1 cellular context compared by ENCODE assay signal in the genomic region with DNA sequence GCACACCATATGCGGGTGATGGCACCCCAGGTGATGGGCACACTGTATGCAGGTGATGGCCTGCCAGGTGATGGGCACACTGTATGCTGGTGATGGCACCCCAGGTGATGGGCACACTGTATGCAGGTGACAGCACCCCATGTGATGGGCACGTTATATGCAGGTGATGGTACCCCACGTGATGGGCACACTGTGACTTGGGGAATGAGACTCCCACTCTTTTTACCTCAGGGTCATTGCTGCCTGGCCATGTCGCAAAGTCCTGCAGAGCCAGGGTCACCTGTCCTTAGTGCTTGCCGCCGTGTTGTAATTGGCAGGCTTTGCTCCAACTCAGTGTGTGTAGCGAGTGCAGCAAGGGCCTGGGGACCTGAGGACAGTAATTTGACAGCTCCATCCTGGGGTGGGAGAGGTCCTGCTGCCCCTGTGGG.
TF ChIP-seq lines count a peak whose summit lies in the region.

No MANE protein-coding gene starts in this region.

TF ChIP-seq in liver, 16 proteins besides CTCF, POLR2A, EP300 and RAD21:
- TF ChIP-seq RXRA (IDR thresholded peaks at IDR 0.05) (peak; percentile 94 to 98), HNF4A (conservative IDR thresholded peaks at IDR 0.05) (peak; percentile 90 to 93), EGR1 (IDR thresholded peaks at IDR 0.05; ENCODE audit: low read depth in 2 of 2) (peak; percentile 96 to 98), GABPA (IDR thresholded peaks at IDR 0.05 in 1 of 2, conservative IDR thresholded peaks at IDR 0.05 in 1 of 2) (no peak), NR2F2 (IDR thresholded peaks at IDR 0.05) (peak; percentile 9), FOXA2 (IDR thresholded peaks at IDR 0.05) (peak; percentile 48), YY1 (IDR thresholded peaks at IDR 0.05) (no peak), FOXA1 (IDR thresholded peaks at IDR 0.05) (peak; percentile 43), JUND (IDR thresholded peaks at IDR 0.05) (peak in 1 of 2 donors; percentile 70), TAF1 (conservative IDR thresholded peaks at IDR 0.05) (no peak), SP1 (IDR thresholded peaks at IDR 0.05) (peak; percentile 89), HNF4G (IDR thresholded peaks at IDR 0.05) (peak; percentile 75)
- TF ChIP-seq, protein P1, sequence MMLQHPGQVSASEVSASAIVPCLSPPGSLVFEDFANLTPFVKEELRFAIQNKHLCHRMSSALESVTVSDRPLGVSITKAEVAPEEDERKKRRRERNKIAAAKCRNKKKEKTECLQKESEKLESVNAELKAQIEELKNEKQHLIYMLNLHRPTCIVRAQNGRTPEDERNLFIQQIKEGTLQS (IDR thresholded peaks at IDR 0.05): no peak
- TF ChIP-seq, protein P2, sequence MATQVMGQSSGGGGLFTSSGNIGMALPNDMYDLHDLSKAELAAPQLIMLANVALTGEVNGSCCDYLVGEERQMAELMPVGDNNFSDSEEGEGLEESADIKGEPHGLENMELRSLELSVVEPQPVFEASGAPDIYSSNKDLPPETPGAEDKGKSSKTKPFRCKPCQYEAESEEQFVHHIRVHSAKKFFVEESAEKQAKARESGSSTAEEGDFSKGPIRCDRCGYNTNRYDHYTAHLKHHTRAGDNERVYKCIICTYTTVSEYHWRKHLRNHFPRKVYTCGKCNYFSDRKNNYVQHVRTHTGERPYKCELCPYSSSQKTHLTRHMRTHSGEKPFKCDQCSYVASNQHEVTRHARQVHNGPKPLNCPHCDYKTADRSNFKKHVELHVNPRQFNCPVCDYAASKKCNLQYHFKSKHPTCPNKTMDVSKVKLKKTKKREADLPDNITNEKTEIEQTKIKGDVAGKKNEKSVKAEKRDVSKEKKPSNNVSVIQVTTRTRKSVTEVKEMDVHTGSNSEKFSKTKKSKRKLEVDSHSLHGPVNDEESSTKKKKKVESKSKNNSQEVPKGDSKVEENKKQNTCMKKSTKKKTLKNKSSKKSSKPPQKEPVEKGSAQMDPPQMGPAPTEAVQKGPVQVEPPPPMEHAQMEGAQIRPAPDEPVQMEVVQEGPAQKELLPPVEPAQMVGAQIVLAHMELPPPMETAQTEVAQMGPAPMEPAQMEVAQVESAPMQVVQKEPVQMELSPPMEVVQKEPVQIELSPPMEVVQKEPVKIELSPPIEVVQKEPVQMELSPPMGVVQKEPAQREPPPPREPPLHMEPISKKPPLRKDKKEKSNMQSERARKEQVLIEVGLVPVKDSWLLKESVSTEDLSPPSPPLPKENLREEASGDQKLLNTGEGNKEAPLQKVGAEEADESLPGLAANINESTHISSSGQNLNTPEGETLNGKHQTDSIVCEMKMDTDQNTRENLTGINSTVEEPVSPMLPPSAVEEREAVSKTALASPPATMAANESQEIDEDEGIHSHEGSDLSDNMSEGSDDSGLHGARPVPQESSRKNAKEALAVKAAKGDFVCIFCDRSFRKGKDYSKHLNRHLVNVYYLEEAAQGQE (IDR thresholded peaks at IDR 0.05): peak; percentile 40
- TF ChIP-seq, protein P3, sequence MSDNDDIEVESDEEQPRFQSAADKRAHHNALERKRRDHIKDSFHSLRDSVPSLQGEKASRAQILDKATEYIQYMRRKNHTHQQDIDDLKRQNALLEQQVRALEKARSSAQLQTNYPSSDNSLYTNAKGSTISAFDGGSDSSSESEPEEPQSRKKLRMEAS (IDR thresholded peaks at IDR 0.05): peak; percentile 59
- TF ChIP-seq, protein P4, sequence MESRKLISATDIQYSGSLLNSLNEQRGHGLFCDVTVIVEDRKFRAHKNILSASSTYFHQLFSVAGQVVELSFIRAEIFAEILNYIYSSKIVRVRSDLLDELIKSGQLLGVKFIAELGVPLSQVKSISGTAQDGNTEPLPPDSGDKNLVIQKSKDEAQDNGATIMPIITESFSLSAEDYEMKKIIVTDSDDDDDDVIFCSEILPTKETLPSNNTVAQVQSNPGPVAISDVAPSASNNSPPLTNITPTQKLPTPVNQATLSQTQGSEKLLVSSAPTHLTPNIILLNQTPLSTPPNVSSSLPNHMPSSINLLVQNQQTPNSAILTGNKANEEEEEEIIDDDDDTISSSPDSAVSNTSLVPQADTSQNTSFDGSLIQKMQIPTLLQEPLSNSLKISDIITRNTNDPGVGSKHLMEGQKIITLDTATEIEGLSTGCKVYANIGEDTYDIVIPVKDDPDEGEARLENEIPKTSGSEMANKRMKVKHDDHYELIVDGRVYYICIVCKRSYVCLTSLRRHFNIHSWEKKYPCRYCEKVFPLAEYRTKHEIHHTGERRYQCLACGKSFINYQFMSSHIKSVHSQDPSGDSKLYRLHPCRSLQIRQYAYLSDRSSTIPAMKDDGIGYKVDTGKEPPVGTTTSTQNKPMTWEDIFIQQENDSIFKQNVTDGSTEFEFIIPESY (IDR thresholded peaks at IDR 0.05): peak; percentile 58
